10 cellular contexts compared by ENCODE assay signal in genomic region chr12:114669501-114670256, GRCh38. TPM values are rescaled to one million over a fixed set of nuclear protein-coding genes. Genes with fewer than 3 reads are reported as not detected.
DNase-seq lines count a peak whose midpoint lies in the region; TF ChIP-seq lines count a peak whose summit lies in the region.
"Had no signal": no experiment of that assay in that cellular context is flagged by ENCODE, and none has a peak within 500 bp of the region (broad histone marks: within the 10 kb centered on the region; RNA-seq: fewer than 3 reads in every experiment).

No MANE protein-coding gene starts in this region.

- H2BK120ac ChIP-seq in neuronal stem cell (ENCODE audit: low read depth, low read length), result no peak overlapping the region

- no peak overlapping the region for H3K9ac ChIP-seq in neuronal stem cell (ENCODE audit: low read depth, low read length, poor library complexity)

- WGBS in neuronal stem cell (ENCODE audit: extremely low coverage in 2 of 2, insufficient read length in 2 of 2, insufficient replicate concordance in 1 of 2), 2 donors, result no CpG with 5 or more reads among the region's 31 CpGs

- peak; percentile 84 for DNase-seq in AG09319 (ENCODE audit: extremely low read depth, low read depth)
- DNase-seq in M059J (ENCODE audit: low read depth), result peak; percentile 90
- DNase-seq in fibroblast of gingiva (ENCODE audit: low read depth), result peak; percentile 86
- peak; percentile 29 for DNase-seq in neuronal stem cell (ENCODE audit: low spot score)
- no peak for DNase-seq in GM13977 (ENCODE audit: low spot score)
- no peak for DNase-seq in SW480 (ENCODE audit: low spot score)
- no peak for DNase-seq in DMS153 (lab: John Stamatoyannopoulos, UW)
- no peak for DNase-seq in MV-4-11 (lab: John Stamatoyannopoulos, UW)
- DNase-seq: activated CD4-positive, CD25-positive, alpha-beta regulatory T cell; activated naive CD4-positive, alpha-beta T cell treated with anti-CD3 and anti-CD28 coated beads, Interleukin-2, amount 50 U/mL, for 16 hours had no signal

- no peaks in the 10 kb centered on the region for H3K9me3 ChIP-seq in neuronal stem cell (replicated peaks in 1 of 2; ENCODE audit: control insufficient read depth in 2 of 2, insufficient read depth in 1 of 2, low read depth in 1 of 2, low read length in 2 of 2)

- H3K27me3 ChIP-seq in neuronal stem cell (ENCODE audit: control insufficient read depth in 3 of 3, insufficient read depth in 3 of 3, low read depth in 1 of 3, low read length in 3 of 3), result peaks cover 59 to 97% (median 96%) of the 10 kb centered on the region in 3 experiments

- no peak overlapping the region for H3K18ac ChIP-seq in neuronal stem cell (ENCODE audit: low read length)

- no peak overlapping the region for H3K4me3 ChIP-seq in neuronal stem cell (ENCODE audit: low read length in 2 of 2)

- no peak overlapping the region for H2BK12ac ChIP-seq in neuronal stem cell (ENCODE audit: low read length)

- in situ Hi-C loops in GM13977 (cut with MboI; ENCODE audit: low pct_unique_long_range_greater_than_20kb, low sequenced_read_pairs, unreplicated experiment), result loop anchor here (25.0 kb wide), 1 partner anchor 968 kb away; no protein-coding TSS in a partner anchor

- H3K23ac ChIP-seq in neuronal stem cell (ENCODE audit: low read depth, low read length, poor library complexity), result no peak overlapping the region

- H4K8ac ChIP-seq in neuronal stem cell (ENCODE audit: low read depth, low read length), result no peak overlapping the region

- H3K4ac ChIP-seq in neuronal stem cell (ENCODE audit: low read length), result no peak overlapping the region

- peaks cover 0 to 11% of the 10 kb centered on the region in 2 donors for H3K4me1 ChIP-seq in neuronal stem cell (ENCODE audit: control insufficient read depth in 2 of 2, insufficient read depth in 1 of 2, low read depth in 1 of 2, low read length in 2 of 2)

- H3K36me3 ChIP-seq in neuronal stem cell (replicated peaks in 1 of 2; ENCODE audit: control insufficient read depth in 2 of 2, insufficient read depth in 2 of 2, low read length in 2 of 2), result no peaks in the 10 kb centered on the region

- H2BK15ac ChIP-seq in neuronal stem cell (ENCODE audit: low read length), result no peak overlapping the region

- no peaks in the 10 kb centered on the region for H3K79me1 ChIP-seq in neuronal stem cell (ENCODE audit: low read depth, low read length)

- H2AFZ ChIP-seq in neuronal stem cell (ENCODE audit: low read length), result no peak overlapping the region

- TF ChIP-seq CTCF in AG09319 (IDR thresholded peaks at IDR 0.05; ENCODE audit: low read depth, low read length), result no peak
- TF ChIP-seq CTCF in GM13977 (IDR thresholded peaks at IDR 0.05; ENCODE audit: extremely low read depth, insufficient read depth, missing control alignments), result no peak

- H2AK5ac ChIP-seq in neuronal stem cell (ENCODE audit: low read depth, low read length), result no peak overlapping the region

- H3K27ac ChIP-seq in neuronal stem cell (replicated peaks; ENCODE audit: low read length), result no peak overlapping the region

- no peak overlapping the region for H3K4me2 ChIP-seq in neuronal stem cell (ENCODE audit: insufficient read depth, low read length, poor library complexity, severe bottlenecking)

- H3K14ac ChIP-seq in neuronal stem cell (ENCODE audit: low read length), result no peak overlapping the region

- H4K91ac ChIP-seq in neuronal stem cell (ENCODE audit: low read depth, low read length, poor library complexity), result no peak overlapping the region

- H2BK5ac ChIP-seq in neuronal stem cell (ENCODE audit: low read length), result no peak overlapping the region

RNA-seq across cellular contexts. Expression of gene TBX3, which starts 14.3 kb away (rescaled TPM):
- 50.3 and 90.4 TPM in 2 replicates for total RNA-seq in M059J (2014; rRNA removed; shearing (Covaris generic))
- polyA plus RNA-seq in neuronal stem cell (2013, experiment 1 of 2), result not detected
- polyA plus RNA-seq in neuronal stem cell (2013, experiment 2 of 2), result not detected

Comparison
In these comparisons a context has a peak if more than half of its experiments do, and no peak if none do; other contexts are left out.
1. DNase-seq: peak in AG09319 (single experiment), M059J (single experiment), fibroblast of gingiva (single experiment) and neuronal stem cell (single experiment); none in GM13977 (single experiment), SW480 (single experiment), DMS153 (single experiment) and MV-4-11 (single experiment).